1 cellular context compared by ENCODE assay signal in the genomic region with DNA sequence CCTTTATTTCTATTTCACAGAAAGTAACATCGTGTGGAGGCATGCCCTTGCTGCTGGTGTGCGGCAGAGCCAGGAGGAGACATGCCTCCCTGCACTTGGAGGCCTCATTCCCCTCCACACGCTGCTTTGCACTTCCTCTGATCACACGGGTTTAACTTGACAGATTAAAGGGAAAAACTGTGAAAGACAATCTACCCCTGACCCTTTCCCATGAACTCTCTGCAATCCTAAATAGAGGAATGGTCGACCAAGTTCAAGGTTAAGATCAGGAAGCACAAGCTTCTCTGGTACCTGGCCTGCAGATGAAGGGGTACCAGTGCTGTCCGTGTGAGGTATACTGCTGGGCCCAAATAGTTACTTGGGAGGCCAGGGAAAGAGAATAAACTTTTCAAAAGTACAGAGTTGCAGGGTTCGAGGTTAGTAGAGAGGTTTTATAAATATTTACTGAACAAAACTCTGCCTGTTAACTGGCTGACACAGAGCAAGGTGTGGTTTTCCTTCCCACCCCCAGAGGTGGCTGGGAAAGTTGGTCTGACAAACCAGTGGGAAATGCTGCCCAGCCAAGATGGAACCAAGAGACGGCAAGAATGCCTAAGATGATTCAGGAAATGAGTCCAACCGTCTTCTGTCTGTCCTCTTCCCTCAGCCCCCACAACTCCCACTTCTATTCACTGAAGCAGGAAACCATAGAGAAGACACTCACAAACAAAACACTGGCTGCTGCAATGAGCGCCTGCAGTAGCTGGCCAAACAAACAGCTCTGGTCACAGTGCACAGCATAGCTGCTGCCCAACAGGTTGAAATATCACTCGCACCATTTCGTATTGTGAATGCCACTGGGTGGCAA.
A peak's percentile ranks its signal among the peaks of the same experiment; 100 is the strongest.
TF ChIP-seq lines count a peak whose summit lies in the region.

No MANE protein-coding gene starts in this region.

TF ChIP-seq in HEK293, 187 proteins besides CTCF, POLR2A, EP300 and RAD21 (continued from another document):
- no peak for TF ChIP-seq ZNF174 (tag by site-specific recombination; IDR thresholded peaks at IDR 0.05)
- peak; percentile 15; the same call in 1 of the 2 replicates for TF ChIP-seq ZBTB20 (tag by site-specific recombination; IDR thresholded peaks at IDR 0.05)
- TF ChIP-seq, protein P1, sequence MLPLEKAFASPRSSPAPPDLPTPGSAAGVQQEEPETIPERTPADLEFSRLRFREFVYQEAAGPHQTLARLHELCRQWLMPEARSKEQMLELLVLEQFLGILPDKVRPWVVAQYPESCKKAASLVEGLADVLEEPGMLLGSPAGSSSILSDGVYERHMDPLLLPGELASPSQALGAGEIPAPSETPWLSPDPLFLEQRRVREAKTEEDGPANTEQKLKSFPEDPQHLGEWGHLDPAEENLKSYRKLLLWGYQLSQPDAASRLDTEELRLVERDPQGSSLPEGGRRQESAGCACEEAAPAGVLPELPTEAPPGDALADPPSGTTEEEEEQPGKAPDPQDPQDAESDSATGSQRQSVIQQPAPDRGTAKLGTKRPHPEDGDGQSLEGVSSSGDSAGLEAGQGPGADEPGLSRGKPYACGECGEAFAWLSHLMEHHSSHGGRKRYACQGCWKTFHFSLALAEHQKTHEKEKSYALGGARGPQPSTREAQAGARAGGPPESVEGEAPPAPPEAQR (tag by site-specific recombination; IDR thresholded peaks at IDR 0.05), result no peak
- no peak for TF ChIP-seq ZNF133 (tag by site-specific recombination; IDR thresholded peaks at IDR 0.05)
- no peak for TF ChIP-seq TCF7L2 (IDR thresholded peaks at IDR 0.05; ENCODE audit: borderline replicate concordance, low read depth, low read length)
- no peak for TF ChIP-seq ZNF169 (tag by site-specific recombination; IDR thresholded peaks at IDR 0.05)
- peak; percentile 60 for TF ChIP-seq EGR2 (tag by site-specific recombination; IDR thresholded peaks at IDR 0.05; ENCODE audit: low read depth)
- TF ChIP-seq SCRT1 (tag by site-specific recombination; IDR thresholded peaks at IDR 0.05; ENCODE audit: borderline replicate concordance), result peak; percentile 28; the same call in 1 of the 2 replicates
